ENCODE assay signal across 25 cellular contexts in the genomic region with DNA sequence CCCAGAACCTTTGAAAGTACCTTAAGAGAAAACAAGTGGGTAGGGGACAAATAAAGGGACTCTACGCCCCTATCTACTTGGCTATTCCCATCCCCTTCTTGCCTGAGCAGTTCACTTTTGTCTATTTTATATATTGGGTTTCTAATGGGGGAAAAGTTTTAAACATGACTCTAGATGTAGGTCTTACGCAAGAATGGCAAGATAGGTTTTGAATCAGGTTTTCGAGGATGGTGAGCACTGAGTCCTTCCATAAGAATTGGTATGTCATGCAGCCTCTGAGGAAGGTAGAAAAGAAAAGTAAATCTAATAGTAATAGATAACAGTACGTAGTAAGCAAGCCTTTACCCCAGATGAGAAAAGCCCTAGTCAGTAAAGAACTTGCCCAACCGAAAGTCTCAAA.
A peak's percentile ranks its signal among the peaks of the same experiment; 100 is the strongest.
DNase-seq lines count a peak whose midpoint lies in the region; ATAC-seq, FAIRE-seq and TF ChIP-seq lines count a peak whose summit lies in the region.
"Had no signal": no experiment of that assay in that cellular context is flagged by ENCODE, and none has a peak within 500 bp of the region (broad histone marks: within the 10 kb centered on the region; RNA-seq: fewer than 3 reads in every experiment).

No MANE protein-coding gene starts in this region.

- H3K9me3 ChIP-seq in HepG2 (ENCODE audit: low read length): no peaks in the 10 kb centered on the region
- H3K9me3 ChIP-seq in right lobe of liver: no peaks in the 10 kb centered on the region
- H3K9me3 ChIP-seq: BE2C, BLaER1 had no signal

- no peaks in the 10 kb centered on the region for H3K27me3 ChIP-seq in HepG2 (ENCODE audit: control insufficient read depth in 1 of 2, insufficient read depth in 2 of 2, low read length in 2 of 2)
- H3K27me3 ChIP-seq in right lobe of liver: no peaks in the 10 kb centered on the region
- H3K27me3 ChIP-seq: BE2C, BLaER1 had no signal

- H3K4me3 ChIP-seq in HepG2 (replicated peaks in 1 of 3; ENCODE audit: insufficient read depth in 1 of 3, low read depth in 2 of 3, low read length in 3 of 3) (no peak overlapping the region), right lobe of liver (no peak overlapping the region)
- H3K4me3 ChIP-seq: BLaER1, GM12878 had no signal

- no peak overlapping the region for H2AFZ ChIP-seq in HepG2 (ENCODE audit: low read length)

- in situ Hi-C loops in HepG2 (cut with HindIII; ENCODE audit: extremely low pct_ligation_motif_present, low pct_unique_long_range_greater_than_20kb): no loop called here

- TF ChIP-seq RAD21 in HepG2 (CRISPR knock-in tag; IDR thresholded peaks at IDR 0.05) (no peak), Ishikawa (IDR thresholded peaks at IDR 0.05; ENCODE audit: low read depth) (no peak)

- H3K79me2 ChIP-seq in HepG2 (ENCODE audit: insufficient read depth, low read length): no peaks in the 10 kb centered on the region

- no peak for TF ChIP-seq EP300 in HepG2 (IDR thresholded peaks at IDR 0.05; ENCODE audit: low read depth in 2 of 2, low read length in 2 of 2)
- TF ChIP-seq EP300 in HepG2 (CRISPR knock-in tag; IDR thresholded peaks at IDR 0.05; ENCODE audit: borderline replicate concordance): no peak
- TF ChIP-seq EP300 in Ishikawa (IDR thresholded peaks at IDR 0.05; ENCODE audit: borderline replicate concordance): no peak

- 95% methylated on average over 5 of the region's 5 CpGs for WGBS in HepG2 (ENCODE audit: low lambda C conversion rate)
- 100% methylated on average over 4 of the region's 5 CpGs for WGBS in right lobe of liver (ENCODE audit: insufficient coverage, low coverage, low lambda C conversion rate, missing lambda C conversion rate)

- TF ChIP-seq POLR2A in HepG2 (IDR thresholded peaks at IDR 0.05; ENCODE audit: insufficient read depth in 1 of 2, low read depth in 2 of 2, low read length in 2 of 2) (no peak), right lobe of liver (IDR thresholded peaks at IDR 0.05) (no peak)

- ATAC-seq in HepG2 (no peak), right lobe of liver (no peak), GM18858 (IDR thresholded peaks at IDR 0.05; ENCODE audit: unreplicated experiment) (no peak)
- ATAC-seq: GM12878 had no signal

- no TSS peak for BruUV-seq in HepG2 (replicated peaks; lab: Mats Ljungman, UMichigan)

- H3K9ac ChIP-seq in HepG2 (ENCODE audit: insufficient read depth, low read depth, low read length): no peak overlapping the region
- H3K9ac ChIP-seq: BLaER1 had no signal

- POLR2A ChIA-PET in HepG2 (lab: Yijun Ruan, JAX): no interaction called here

- no peak for DNase-seq in HepG2 (ENCODE audit: low spot score)
- DNase-seq in right lobe of liver: no peak
- no peak for DNase-seq in NCI-H446 treated with DMSO at 0.1 percent for 48 hours (lab: John Stamatoyannopoulos, UW)
- DNase-seq: ACHN; BE2C; C1 segment of cervical spinal cord; CD4-positive, alpha-beta memory T cell; CD4-positive, CD25-positive, alpha-beta regulatory T cell; CD8-positive, alpha-beta memory T cell; COR-L47; DMS 273 treated with DMSO at 0.1 percent for 48 hours; DMS153; DMS53; DMS79; DND-41; EL; GDM1 had no signal

- no peaks in the 10 kb centered on the region for H4K20me1 ChIP-seq in HepG2 (ENCODE audit: insufficient read depth, low read length)
- H4K20me1 ChIP-seq: BLaER1 had no signal

- H3K27ac ChIP-seq in HepG2 (ENCODE audit: extremely low read length, insufficient read depth, low read length): no peak overlapping the region
- no peak overlapping the region for H3K27ac ChIP-seq in right lobe of liver
- H3K27ac ChIP-seq: 22Rv1, BLaER1 had no signal

- no peak overlapping the region for H3K4me2 ChIP-seq in HepG2 (ENCODE audit: low read depth, low read length)
- H3K4me2 ChIP-seq: BLaER1 had no signal

- no peak for TF ChIP-seq CTCF in HepG2 (CRISPR knock-in tag; IDR thresholded peaks at IDR 0.05)
- no peak for TF ChIP-seq CTCF in right lobe of liver (IDR thresholded peaks at IDR 0.05)

- H3K4me1 ChIP-seq in HepG2 (ENCODE audit: insufficient read depth, low read length) (no peaks in the 10 kb centered on the region), right lobe of liver (no peaks in the 10 kb centered on the region)
- H3K4me1 ChIP-seq: BLaER1 had no signal

- intact Hi-C loops in HepG2 (cut with micrococcal nuclease; ENCODE audit: unreplicated experiment): no loop called here
- intact Hi-C loops in right lobe of liver (cut with DNase I): no loop called here

- CTCF ChIA-PET in HepG2 (lab: Yijun Ruan, JAX; ENCODE audit: low intra/inter-chr PET ratio, low total read pairs): no interaction called here

- H3K36me3 ChIP-seq in HepG2 (replicated peaks in 1 of 2; ENCODE audit: control insufficient read depth in 1 of 2, insufficient read depth in 2 of 2, low read length in 2 of 2) (peaks cover 1 to 17% of the 10 kb centered on the region in 2 experiments; a peak in 4 of 5 replicates), right lobe of liver (no peaks in the 10 kb centered on the region)
- H3K36me3 ChIP-seq: BE2C had no signal

- no peak for FAIRE-seq in HepG2 (lab: Jason Lieb, UNC)
- FAIRE-seq: GM12878, GM12892, GM18507, GM19239 had no signal

TF ChIP-seq in HepG2, 621 proteins besides CTCF, POLR2A, EP300 and RAD21:
- no peak for TF ChIP-seq SSRP1 (CRISPR knock-in tag; IDR thresholded peaks at IDR 0.05)
- TF ChIP-seq CEBPB (IDR thresholded peaks at IDR 0.05; ENCODE audit: borderline replicate concordance, low read depth, low read length): peak; percentile 59; the same call in 1 of the 2 replicates
- TF ChIP-seq ZNF790 (CRISPR knock-in tag; IDR thresholded peaks at IDR 0.05; ENCODE audit: borderline replicate concordance): no peak
- TF ChIP-seq, protein P1, sequence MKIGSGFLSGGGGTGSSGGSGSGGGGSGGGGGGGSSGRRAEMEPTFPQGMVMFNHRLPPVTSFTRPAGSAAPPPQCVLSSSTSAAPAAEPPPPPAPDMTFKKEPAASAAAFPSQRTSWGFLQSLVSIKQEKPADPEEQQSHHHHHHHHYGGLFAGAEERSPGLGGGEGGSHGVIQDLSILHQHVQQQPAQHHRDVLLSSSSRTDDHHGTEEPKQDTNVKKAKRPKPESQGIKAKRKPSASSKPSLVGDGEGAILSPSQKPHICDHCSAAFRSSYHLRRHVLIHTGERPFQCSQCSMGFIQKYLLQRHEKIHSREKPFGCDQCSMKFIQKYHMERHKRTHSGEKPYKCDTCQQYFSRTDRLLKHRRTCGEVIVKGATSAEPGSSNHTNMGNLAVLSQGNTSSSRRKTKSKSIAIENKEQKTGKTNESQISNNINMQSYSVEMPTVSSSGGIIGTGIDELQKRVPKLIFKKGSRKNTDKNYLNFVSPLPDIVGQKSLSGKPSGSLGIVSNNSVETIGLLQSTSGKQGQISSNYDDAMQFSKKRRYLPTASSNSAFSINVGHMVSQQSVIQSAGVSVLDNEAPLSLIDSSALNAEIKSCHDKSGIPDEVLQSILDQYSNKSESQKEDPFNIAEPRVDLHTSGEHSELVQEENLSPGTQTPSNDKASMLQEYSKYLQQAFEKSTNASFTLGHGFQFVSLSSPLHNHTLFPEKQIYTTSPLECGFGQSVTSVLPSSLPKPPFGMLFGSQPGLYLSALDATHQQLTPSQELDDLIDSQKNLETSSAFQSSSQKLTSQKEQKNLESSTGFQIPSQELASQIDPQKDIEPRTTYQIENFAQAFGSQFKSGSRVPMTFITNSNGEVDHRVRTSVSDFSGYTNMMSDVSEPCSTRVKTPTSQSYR (CRISPR knock-in tag; IDR thresholded peaks at IDR 0.05; ENCODE audit: borderline replicate concordance): no peak

TF ChIP-seq in Ishikawa, 13 proteins besides CTCF, POLR2A, EP300 and RAD21:
- TF ChIP-seq CEBPB (IDR thresholded peaks at IDR 0.05) (0 out of 2 replicates have a peak, but pooled peaks have one; percentile 37), MAX (IDR thresholded peaks at IDR 0.05) (no peak), TCF12 (IDR thresholded peaks at IDR 0.05; ENCODE audit: low read depth) (no peak), REST (IDR thresholded peaks at IDR 0.05; ENCODE audit: low read depth) (no peak)
